ENCODE assay signal across 8 cellular contexts in genomic region chr1:182589520-182589919, GRCh38. TPM values are rescaled to one million over a fixed set of nuclear protein-coding genes. Genes with fewer than 3 reads are reported as not detected.
A peak's percentile ranks its signal among the peaks of the same experiment; 100 is the strongest.
DNase-seq lines count a peak whose midpoint lies in the region; FAIRE-seq and TF ChIP-seq lines count a peak whose summit lies in the region.

No MANE protein-coding gene starts in this region.

- no peak overlapping the region for H3K27ac ChIP-seq in DOHH2 (ENCODE audit: low read depth, low read length)
- no peak overlapping the region for H3K27ac ChIP-seq in OCI-LY7 (ENCODE audit: low read depth, low read length, poor library complexity, severe bottlenecking)
- H3K27ac ChIP-seq in sigmoid colon: peak overlapping the region; percentile 87 to 92 (median 89)

- no peak for TF ChIP-seq EP300 in sigmoid colon (IDR thresholded peaks at IDR 0.05)

- H3K36me3 ChIP-seq in DOHH2 (ENCODE audit: control insufficient read depth, low read length): no peaks in the 10 kb centered on the region
- H3K36me3 ChIP-seq in OCI-LY7 (ENCODE audit: insufficient read depth, low read length): no peaks in the 10 kb centered on the region
- H3K36me3 ChIP-seq in endocrine pancreas (ENCODE audit: control insufficient read depth, insufficient read depth, low read length): no peaks in the 10 kb centered on the region
- H3K36me3 ChIP-seq in sigmoid colon: no peaks in the 10 kb centered on the region

- H3K79me2 ChIP-seq in DOHH2 (ENCODE audit: control insufficient read depth, low read length) (no peaks in the 10 kb centered on the region), OCI-LY7 (ENCODE audit: insufficient read depth, low read depth, low read length) (no peaks in the 10 kb centered on the region)

- H3K4me2 ChIP-seq in DOHH2 (ENCODE audit: low read length): peak overlapping the region; percentile 98
- peak overlapping the region; percentile 76 for H3K4me2 ChIP-seq in OCI-LY7 (ENCODE audit: low read length)

- no peak for TF ChIP-seq POLR2A in sigmoid colon (IDR thresholded peaks at IDR 0.05)

- no peaks in the 10 kb centered on the region for H3K9me2 ChIP-seq in DOHH2 (replicated peaks; ENCODE audit: control insufficient read depth, low read length)
- no peaks in the 10 kb centered on the region for H3K9me2 ChIP-seq in OCI-LY7 (ENCODE audit: insufficient read depth, low read length)

- peak overlapping the region; percentile 88 for H2AFZ ChIP-seq in OCI-LY7 (ENCODE audit: low read length)

- CTCF ChIA-PET in OCI-LY7 (lab: Charles Lee; ENCODE audit: unreplicated experiment): interaction anchor here (1.3 to 4.1 kb wide), 2 partner anchors 105 to 194 kb away, joined by 3 to 26 read pairs; no protein-coding TSS in a partner anchor

- H3K9me3 ChIP-seq in DOHH2 (ENCODE audit: control insufficient read depth, insufficient read depth, low read length) (no peaks in the 10 kb centered on the region), OCI-LY7 (ENCODE audit: low read length) (no peaks in the 10 kb centered on the region), endocrine pancreas (ENCODE audit: control insufficient read depth, low read length) (no peaks in the 10 kb centered on the region), sigmoid colon (no peaks in the 10 kb centered on the region)

- FAIRE-seq in urothelium cell line (lab: Jason Lieb, UNC): no peak

- intact Hi-C loops in OCI-LY7 (cut with micrococcal nuclease; ENCODE audit: unreplicated experiment) (no loop called here), sigmoid colon (cut with DNase I) (loop anchor here (10.0 kb wide), 1 partner anchor 145 kb away; no protein-coding TSS in a partner anchor)

- H3K4me1 ChIP-seq in DOHH2 (ENCODE audit: control insufficient read depth, low read length): peaks cover 19% of the 10 kb centered on the region
- peaks cover 15% of the 10 kb centered on the region for H3K4me1 ChIP-seq in OCI-LY7 (ENCODE audit: insufficient read depth, low read length, poor library complexity, severe bottlenecking)
- H3K4me1 ChIP-seq in endocrine pancreas (ENCODE audit: control insufficient read depth, insufficient read depth, low read length): peaks cover 5% of the 10 kb centered on the region
- peaks cover 0 to 21% (median 12%) of the 10 kb centered on the region in 4 donors for H3K4me1 ChIP-seq in sigmoid colon

- TF ChIP-seq CTCF in DOHH2 (IDR thresholded peaks at IDR 0.05; ENCODE audit: low read depth, low read length, poor library complexity, severe bottlenecking) (no peak), OCI-LY7 (conservative IDR thresholded peaks at IDR 0.05; ENCODE audit: low read length) (no peak), sigmoid colon (IDR thresholded peaks at IDR 0.05) (no peak)

- no TSS peak for BruUV-seq in OCI-LY7 (replicated peaks; lab: Mats Ljungman, UMichigan)

- WGBS in sigmoid colon, 2 donors: 92 to 93% methylated on average over 3 of the region's 3 CpGs

- DNase-seq in OCI-LY7 (ENCODE audit: low spot score): no peak
- DNase-seq in sigmoid colon: no peak
- no peak for DNase-seq in NCI-H1417 treated with DMSO at 0.1 percent for 48 hours (lab: John Stamatoyannopoulos, UW)
- no peak for DNase-seq in mucosa of gallbladder (ENCODE audit: low spot score)
- no peak for DNase-seq in urothelium cell line (ENCODE audit: low spot score)
- no peak for DNase-seq in UCSD-AML1 (lab: John Stamatoyannopoulos, UW; ENCODE audit: unreplicated experiment)

- H3K4me3 ChIP-seq in DOHH2 (ENCODE audit: low read length): peak overlapping the region; percentile 96
- peak overlapping the region; percentile 71 for H3K4me3 ChIP-seq in OCI-LY7 (ENCODE audit: low read depth, low read length, poor library complexity, severe bottlenecking)
- H3K4me3 ChIP-seq in endocrine pancreas (ENCODE audit: control insufficient read depth, insufficient read depth, low read length): peak overlapping the region; percentile 99
- peak overlapping the region in 3 of 4 donors; percentile 67 to 73 (median 69) for H3K4me3 ChIP-seq in sigmoid colon

- peaks cover 3% of the 10 kb centered on the region; the same call in 1 of the 2 replicates for H3F3A ChIP-seq in DOHH2 (ENCODE audit: control insufficient read depth, insufficient read depth)

- no peaks in the 10 kb centered on the region for H4K20me1 ChIP-seq in DOHH2 (ENCODE audit: control insufficient read depth, insufficient read depth, low read depth, low read length)
- no peaks in the 10 kb centered on the region for H4K20me1 ChIP-seq in OCI-LY7 (ENCODE audit: insufficient read depth, low read length)

- POLR2A ChIA-PET in OCI-LY7 (lab: Charles Lee): interaction anchor here (0.5 to 2.6 kb wide), 9 partner anchors 16 to 240 kb away, joined by 3 to 10 read pairs (median 4); no protein-coding TSS in a partner anchor

- H3K9ac ChIP-seq in endocrine pancreas (ENCODE audit: control insufficient read depth, insufficient read depth, low read length): no peak overlapping the region

- H3K27me3 ChIP-seq in DOHH2 (ENCODE audit: control insufficient read depth, low read length) (no peaks in the 10 kb centered on the region), endocrine pancreas (ENCODE audit: control insufficient read depth, insufficient read depth, low read length) (no peaks in the 10 kb centered on the region), sigmoid colon (no peaks in the 10 kb centered on the region)

RNA-seq across cellular contexts. Expression of gene RNASEL, which starts 0.5 kb away (rescaled TPM):
- 1.3 and 2.2 TPM in 2 replicates for total RNA-seq in OCI-LY7 (2014; rRNA removed; shearing (Covaris generic))
- total RNA-seq in OCI-LY7 (2022): 3.0 and 4.0 TPM in 2 replicates
- 1 to 10 TPM; 6.2 to 10.0 (median 7.5) TPM for total RNA-seq in sigmoid colon
- polyA plus RNA-seq in sigmoid colon: 1 to 10 TPM; 6.0 to 8.1 (median 7.4) TPM
- total RNA-seq in mucosa of gallbladder: 16.7 TPM

RNA-seq across cellular contexts. Expression of gene RGS16, which starts 14.7 kb away (rescaled TPM):
- total RNA-seq in OCI-LY7 (2014; rRNA removed; shearing (Covaris generic)): 17.9 and 20.1 TPM in 2 replicates
- 22.5 and 29.5 TPM in 2 replicates for total RNA-seq in OCI-LY7 (2022)
- 10 to 100 TPM in 1 of 4 donors, 1 to 10 TPM in 2, under 1 TPM in 1; 0.83 to 12.4 (median 2.6) TPM for total RNA-seq in sigmoid colon
- 1 to 10 TPM in 2 of 3 donors, under 1 TPM in 1; 0.46 to 4.4 (median 1.2) TPM for polyA plus RNA-seq in sigmoid colon
- 5.8 TPM for total RNA-seq in mucosa of gallbladder

Comparison
In these comparisons a context has a peak if more than half of its experiments do, and no peak if none do; other contexts are left out.
1. H3K27ac ChIP-seq: peak in sigmoid colon (4 of 4); none in DOHH2 (single experiment) and OCI-LY7 (single experiment).
2. Peak in every context shown above with its lines, with median percentiles within 50 percentile points of each other: H3K4me3 ChIP-seq.